ENCODE assay signal across 11 cellular contexts in the genomic region with DNA sequence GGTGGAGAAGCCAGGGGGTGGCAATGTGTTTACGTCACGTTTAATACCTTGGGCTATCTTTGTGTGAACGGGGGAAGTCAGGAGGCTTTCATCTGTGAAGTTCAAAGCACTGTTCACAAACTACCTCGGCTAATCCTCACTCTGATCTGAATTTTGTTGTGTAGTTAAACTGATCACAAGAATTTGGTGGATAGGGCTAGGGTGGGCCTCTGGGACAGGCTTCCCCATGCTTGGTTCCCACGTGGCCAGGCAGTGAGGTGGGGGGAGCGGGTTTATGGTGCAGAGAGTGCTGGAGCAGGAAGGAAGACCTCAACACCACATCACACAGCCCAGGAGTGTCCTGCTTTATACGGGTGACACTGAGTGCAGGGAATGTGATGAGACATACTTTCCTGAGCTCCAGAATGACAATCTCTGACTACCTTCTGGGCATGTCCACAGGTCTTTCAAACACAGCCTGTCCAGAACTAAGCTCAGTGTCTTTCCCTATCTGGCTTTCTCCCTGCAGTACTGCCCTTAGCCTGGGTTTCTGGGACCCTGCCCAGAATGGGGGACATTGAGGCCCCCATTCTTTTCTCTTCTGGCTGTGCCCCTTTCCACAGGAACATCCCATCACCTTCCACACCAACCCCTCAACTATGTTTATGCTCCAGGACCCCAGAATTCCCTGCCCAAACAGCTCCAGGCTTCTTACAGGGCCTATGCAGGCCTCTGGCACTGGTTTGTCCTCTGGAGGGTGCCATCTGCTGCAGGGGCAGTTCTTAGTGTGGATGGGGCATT. TPM values are rescaled to one million over a fixed set of nuclear protein-coding genes. Genes with fewer than 3 reads are reported as not detected.
DNase-seq lines count a peak whose midpoint lies in the region; ATAC-seq and TF ChIP-seq lines count a peak whose summit lies in the region.
"Had no signal": no experiment of that assay in that cellular context is flagged by ENCODE, and none has a peak within 500 bp of the region (broad histone marks: within the 10 kb centered on the region; RNA-seq: fewer than 3 reads in every experiment).

No MANE protein-coding gene starts in this region.

- no peaks in the 10 kb centered on the region for H3K36me3 Mint-ChIP-seq in chondrocyte (ENCODE audit: low read depth)
- peaks cover 0 to 2% (median 0%) of the 10 kb centered on the region in 5 donors for H3K36me3 Mint-ChIP-seq in naive thymus-derived CD4-positive, alpha-beta T cell
- H3K36me3 Mint-ChIP-seq: CD4-positive, CD25-positive, alpha-beta regulatory T cell had no signal

- H4K20me1 ChIP-seq in BLaER1 treated with 17β-estradiol and CSF1 and Interleukin-3, amounts not matched to agents 10 nM and 100 nM = no peaks in the 10 kb centered on the region

- intact Hi-C loops in naive thymus-derived CD4-positive, alpha-beta T cell (cut with micrococcal nuclease) = no loop called here
- intact Hi-C loops in aorta (cut with DNase I) = no loop called here

- H3K4me1 Mint-ChIP-seq in chondrocyte (ENCODE audit: low read depth) = peaks cover 38% of the 10 kb centered on the region
- peaks cover 9 to 34% (median 24%) of the 10 kb centered on the region in 7 donors for H3K4me1 Mint-ChIP-seq in naive thymus-derived CD4-positive, alpha-beta T cell

- H3K4me2 ChIP-seq in BLaER1 treated with 17β-estradiol and CSF1 and Interleukin-3, amounts not matched to agents 10 nM and 100 nM = peak overlapping the region in 7 of 11 experiments; percentile 20 to 55 (median 32); a peak in 10 of 22 replicates

- CTCF ChIA-PET in naive thymus-derived CD4-positive, alpha-beta T cell (lab: Charles Lee) = no interaction called here

- WGBS in aorta, 2 donors = 73 to 84% methylated on average over 7 of the region's 7 CpGs

- no peak overlapping the region for H3K27ac ChIP-seq in BLaER1 treated with 17β-estradiol and CSF1 and Interleukin-3, amounts not matched to agents 10 nM and 100 nM
- no peak overlapping the region for H3K27ac ChIP-seq in naive thymus-derived CD4-positive, alpha-beta T cell (ENCODE audit: low read depth, low read length)
- no peak overlapping the region for H3K27ac ChIP-seq in aorta (ENCODE audit: low read depth in 1 of 2, low read length in 2 of 2)

- no peak overlapping the region for H3K4me3 Mint-ChIP-seq in chondrocyte (ENCODE audit: unreplicated experiment)
- peak overlapping the region in 4 of 10 donors; percentile 1 to 37 (median 2) for H3K4me3 Mint-ChIP-seq in naive thymus-derived CD4-positive, alpha-beta T cell
- H3K4me3 Mint-ChIP-seq: CD4-positive, CD25-positive, alpha-beta regulatory T cell had no signal

- H3K4me3 ChIP-seq in BLaER1 treated with 17β-estradiol and CSF1 and Interleukin-3, amounts not matched to agents 10 nM and 100 nM = no peak overlapping the region
- H3K4me3 ChIP-seq in naive thymus-derived CD4-positive, alpha-beta T cell (ENCODE audit: low read length) = no peak overlapping the region
- no peak overlapping the region for H3K4me3 ChIP-seq in aorta (ENCODE audit: low read length in 2 of 2)

- H3K9me3 Mint-ChIP-seq in chondrocyte (ENCODE audit: low read depth) = no peaks in the 10 kb centered on the region
- peaks cover 0 to 9% (median 0%) of the 10 kb centered on the region in 11 donors for H3K9me3 Mint-ChIP-seq in naive thymus-derived CD4-positive, alpha-beta T cell
- H3K9me3 Mint-ChIP-seq: CD4-positive, CD25-positive, alpha-beta regulatory T cell had no signal

- peak; percentile 36 for ATAC-seq in naive thymus-derived CD4-positive, alpha-beta T cell
- no peak for ATAC-seq in HG03108 (IDR thresholded peaks at IDR 0.05; ENCODE audit: unreplicated experiment)
- no peak for ATAC-seq in aorta (ENCODE audit: low FRiP score)

- no peaks in the 10 kb centered on the region for H3K27me3 Mint-ChIP-seq in chondrocyte (ENCODE audit: low read depth)
- H3K27me3 Mint-ChIP-seq in naive thymus-derived CD4-positive, alpha-beta T cell = no peaks in the 10 kb centered on the region

- H3K4me1 ChIP-seq in BLaER1 treated with 17β-estradiol and CSF1 and Interleukin-3, amounts not matched to agents 10 nM and 100 nM = peaks cover 0 to 8% (median 6%) of the 10 kb centered on the region in 10 experiments; a peak in 9 of 20 replicates
- H3K4me1 ChIP-seq in naive thymus-derived CD4-positive, alpha-beta T cell (ENCODE audit: control insufficient read depth in 2 of 2, insufficient read depth in 2 of 2, low read length in 2 of 2) = peaks cover 0 to 5% of the 10 kb centered on the region in 2 donors
- no peaks in the 10 kb centered on the region for H3K4me1 ChIP-seq in aorta (ENCODE audit: control insufficient read depth in 1 of 2, insufficient read depth in 2 of 2, low read length in 2 of 2)

- DNase-seq in HT1080 (ENCODE audit: low read depth) (peak; percentile 6), chondrocyte (ENCODE audit: low spot score) (no peak), GDM1 (lab: John Stamatoyannopoulos, UW) (no peak), aorta (no peak), GM20000 (ENCODE audit: low spot score) (no peak)
- peak in 6 of 9 donors; percentile 1 to 29 (median 12) for DNase-seq in naive thymus-derived CD4-positive, alpha-beta T cell
- DNase-seq: activated T-cell treated with anti-CD3 and anti-CD28 coated beads, Interleukin-2, amount 50 U/mL, for 1 hour; CD4-positive, CD25-positive, alpha-beta regulatory T cell; NCI-H446 treated with DMSO at 0.1 percent for 48 hours had no signal

- H3K36me3 ChIP-seq in BLaER1 treated with 17β-estradiol and CSF1 and Interleukin-3, amounts not matched to agents 10 nM and 100 nM = no peaks in the 10 kb centered on the region
- H3K36me3 ChIP-seq in naive thymus-derived CD4-positive, alpha-beta T cell (ENCODE audit: control insufficient read depth in 2 of 3, insufficient read depth in 3 of 3, low read length in 3 of 3) = no peaks in the 10 kb centered on the region
- H3K36me3 ChIP-seq in aorta (ENCODE audit: control insufficient read depth in 1 of 2, insufficient read depth in 2 of 2, low read length in 1 of 2) = no peaks in the 10 kb centered on the region

- TF ChIP-seq CTCF in chondrocyte (IDR thresholded peaks at IDR 0.05) = no peak
- TF ChIP-seq CTCF in GM20000 (IDR thresholded peaks at IDR 0.05; ENCODE audit: extremely low read depth, missing control alignments) = no peak

- peak overlapping the region; percentile 82 for H3K27ac Mint-ChIP-seq in chondrocyte (ENCODE audit: unreplicated experiment)
- H3K27ac Mint-ChIP-seq in naive thymus-derived CD4-positive, alpha-beta T cell = peak overlapping the region in 1 of 9 donors; percentile 2

- no peak overlapping the region; a peak in 1 of 22 replicates for H3K9ac ChIP-seq in BLaER1 treated with 17β-estradiol and CSF1 and Interleukin-3, amounts not matched to agents 10 nM and 100 nM

- H3K9me3 ChIP-seq in BLaER1 treated with 17β-estradiol and CSF1 and Interleukin-3, amounts not matched to agents 10 nM and 100 nM (replicated peaks in 1 of 11) = peaks cover 0 to 4% (median 0%) of the 10 kb centered on the region in 11 experiments; a peak in 1 of 22 replicates
- H3K9me3 ChIP-seq in naive thymus-derived CD4-positive, alpha-beta T cell (ENCODE audit: control insufficient read depth in 2 of 3, low read length in 3 of 3) = no peaks in the 10 kb centered on the region
- H3K9me3 ChIP-seq in aorta (ENCODE audit: control insufficient read depth, low read length) = no peaks in the 10 kb centered on the region

- H3K27me3 ChIP-seq in BLaER1 treated with 17β-estradiol and CSF1 and Interleukin-3, amounts not matched to agents 10 nM and 100 nM = no peaks in the 10 kb centered on the region
- H3K27me3 ChIP-seq in naive thymus-derived CD4-positive, alpha-beta T cell (ENCODE audit: control insufficient read depth in 2 of 2, insufficient read depth in 2 of 2, low read length in 2 of 2) = no peaks in the 10 kb centered on the region
- H3K27me3 ChIP-seq in aorta (ENCODE audit: control insufficient read depth in 1 of 2, insufficient read depth in 2 of 2, low read length in 1 of 2) = peaks cover 0 to 1% of the 10 kb centered on the region in 2 donors

- POLR2A ChIA-PET in naive thymus-derived CD4-positive, alpha-beta T cell (lab: Charles Lee) = no interaction called here

RNA-seq across cellular contexts. Expression of a gene that starts 36.6 kb away (rescaled TPM):
- not detected in 2 replicates for total RNA-seq in HT1080 (2014; rRNA removed; shearing (Covaris generic))
- 0.17 and 0.21 TPM in 2 replicates for polyA plus RNA-seq in HT1080 (2015; cell fraction: cytosol; rRNA removed)
- polyA plus RNA-seq in HT1080 (2015; cell fraction: nucleus; rRNA removed) = 0.07 TPM in 1 of 2 replicates, not detected in the other
- 6.5 to 30.5 TPM (median 8.1 TPM) in 3 replicates for total RNA-seq in chondrocyte
- total RNA-seq in naive thymus-derived CD4-positive, alpha-beta T cell = under 1 TPM in 1 of 5 experiments, not detected in 4; 0.41 TPM
- polyA plus RNA-seq in naive thymus-derived CD4-positive, alpha-beta T cell = under 1 TPM in 1 of 2 donors, not detected in 1; 0.11 TPM
- total RNA-seq in aorta = 1 to 10 TPM; 5.6 to 5.7 TPM
- 10 to 100 TPM in 1 of 2 donors, 1 to 10 TPM in 1; 4.8 to 12.3 TPM for polyA plus RNA-seq in aorta

Comparison
In these comparisons a context has a peak if more than half of its experiments do, and no peak if none do; other contexts are left out.
1. DNase-seq: peak in HT1080 (single experiment) and naive thymus-derived CD4-positive, alpha-beta T cell (6 of 9); none in chondrocyte (single experiment), GDM1 (single experiment), aorta (0 of 2) and GM20000 (single experiment).